In the genomic region with DNA sequence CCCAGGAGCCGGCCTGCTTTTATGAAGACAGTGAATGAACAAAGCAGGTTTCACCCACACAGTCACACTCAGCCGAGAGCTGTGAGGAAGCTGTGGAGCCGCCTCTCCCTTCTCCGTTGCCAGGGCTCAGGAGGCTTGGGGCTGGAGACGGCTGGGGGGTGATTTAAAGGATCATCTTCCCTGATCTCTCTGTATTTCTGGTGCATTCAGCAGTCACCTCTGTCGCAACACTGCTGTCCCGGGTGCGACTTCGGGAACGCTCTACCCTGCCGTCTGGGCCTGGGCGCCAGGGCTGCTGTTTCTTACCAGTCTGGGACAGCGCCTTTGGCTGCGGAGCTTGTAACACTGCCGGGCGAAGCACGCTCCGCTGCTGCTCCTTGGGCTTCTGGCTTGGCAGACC, we compare ENCODE assay signal across 20 cellular contexts. TPM values are rescaled to one million over a fixed set of nuclear protein-coding genes. Genes with fewer than 3 reads are reported as not detected.
DNase-seq lines count a peak whose midpoint lies in the region; ATAC-seq, FAIRE-seq and TF ChIP-seq lines count a peak whose summit lies in the region.
"Had no signal": no experiment of that assay in that cellular context is flagged by ENCODE, and none has a peak within 500 bp of the region (broad histone marks: within the 10 kb centered on the region; RNA-seq: fewer than 3 reads in every experiment).

No MANE protein-coding gene starts in this region.

- no peak overlapping the region for H3K23ac ChIP-seq in mesenchymal stem cell (ENCODE audit: low read length in 2 of 2)

- H3K4me1 ChIP-seq in HepG2 (ENCODE audit: insufficient read depth, low read length) = no peaks in the 10 kb centered on the region
- peaks cover 0 to 28% (median 14%) of the 10 kb centered on the region in 4 donors for H3K4me1 ChIP-seq in right lobe of liver
- H3K4me1 ChIP-seq in rectal smooth muscle tissue (ENCODE audit: control insufficient read depth, insufficient read depth, low read length) = peaks cover 31% of the 10 kb centered on the region
- peaks cover 30% of the 10 kb centered on the region for H3K4me1 ChIP-seq in upper lobe of right lung
- H3K4me1 ChIP-seq in mesenchymal stem cell (ENCODE audit: control insufficient read depth, insufficient read depth, low read depth, low read length) = peaks cover 17% of the 10 kb centered on the region
- H3K4me1 ChIP-seq: Caco-2, SJCRH30 had no signal

- H4K8ac ChIP-seq in mesenchymal stem cell (ENCODE audit: low read length) = no peak overlapping the region

- no peak overlapping the region for H2BK120ac ChIP-seq in mesenchymal stem cell (ENCODE audit: low read depth, low read length)

- H3K36me3 ChIP-seq in HepG2 (replicated peaks in 1 of 2; ENCODE audit: control insufficient read depth in 1 of 2, insufficient read depth in 2 of 2, low read length in 2 of 2) (peaks cover 57 to 89% of the 10 kb centered on the region in 2 experiments), right lobe of liver (peaks cover 0 to 47% (median 12%) of the 10 kb centered on the region in 4 donors), rectal smooth muscle tissue (ENCODE audit: control insufficient read depth, insufficient read depth, low read length) (peaks cover 24% of the 10 kb centered on the region), upper lobe of right lung (peaks cover 55% of the 10 kb centered on the region), mesenchymal stem cell (ENCODE audit: control insufficient read depth in 1 of 2, insufficient read depth in 2 of 2, low read depth in 1 of 2, low read length in 2 of 2) (peaks cover 69 to 82% of the 10 kb centered on the region in 2 experiments)

- H3K4me3 Mint-ChIP-seq in glutamatergic neuron (ENCODE audit: unreplicated experiment) = no peak overlapping the region
- H3K4me3 Mint-ChIP-seq: CD4-positive, alpha-beta T cell; H9 had no signal

- POLR2A ChIA-PET in HepG2 (lab: Yijun Ruan, JAX) = no interaction called here

- H3K9ac ChIP-seq in HepG2 (ENCODE audit: insufficient read depth, low read depth, low read length) = no peak overlapping the region
- no peak overlapping the region for H3K9ac ChIP-seq in rectal smooth muscle tissue (ENCODE audit: low read length)
- no peak overlapping the region for H3K9ac ChIP-seq in mesenchymal stem cell (ENCODE audit: low read length)

- H3K79me1 ChIP-seq in mesenchymal stem cell (replicated peaks; ENCODE audit: low read length, poor library complexity, severe bottlenecking) = peaks cover 56% of the 10 kb centered on the region

- no peak overlapping the region for H2AK5ac ChIP-seq in mesenchymal stem cell (ENCODE audit: low read length, severe bottlenecking)

- H3K14ac ChIP-seq in mesenchymal stem cell (ENCODE audit: low read length in 2 of 2) = no peak overlapping the region

- CTCF ChIA-PET in HepG2 (lab: Yijun Ruan, JAX; ENCODE audit: low intra/inter-chr PET ratio, low total read pairs) = no interaction called here

- no peak for TF ChIP-seq CTCF in HepG2 (CRISPR knock-in tag; IDR thresholded peaks at IDR 0.05)
- no peak for TF ChIP-seq CTCF in right lobe of liver (IDR thresholded peaks at IDR 0.05)
- TF ChIP-seq CTCF in upper lobe of right lung (IDR thresholded peaks at IDR 0.05) = no peak
- no peak for TF ChIP-seq CTCF in glutamatergic neuron (IDR thresholded peaks at IDR 0.05; ENCODE audit: partially characterized antibody, unreplicated experiment)

- in situ Hi-C loops in HepG2 (cut with HindIII; ENCODE audit: extremely low pct_ligation_motif_present, low pct_unique_long_range_greater_than_20kb) = no loop called here

- DNase-seq in HepG2 (ENCODE audit: low spot score) = no peak
- DNase-seq in right lobe of liver = no peak
- peak; percentile 80 for DNase-seq in left kidney (ENCODE audit: low read depth, low spot score)
- no peak for DNase-seq in upper lobe of right lung
- no peak for DNase-seq in mesenchymal stem cell
- no peak for DNase-seq in glutamatergic neuron
- DNase-seq: Caco-2; CD4-positive, alpha-beta T cell; DMS153; GDM1; H9; KG1; NCI-H1105 treated with DMSO at 0.1 percent for 48 hours; NCI-H1694 treated with DMSO at 0.1 percent for 48 hours; PC-9; SJCRH30 had no signal

- H3K18ac ChIP-seq in mesenchymal stem cell (ENCODE audit: low read depth in 1 of 2, low read length in 2 of 2) = no peak overlapping the region

- WGBS in HepG2 (ENCODE audit: low lambda C conversion rate) = 99% methylated on average over 16 of the region's 18 CpGs
- 100% methylated on average over 5 of the region's 18 CpGs for WGBS in right lobe of liver (ENCODE audit: insufficient coverage, low coverage, low lambda C conversion rate, missing lambda C conversion rate)
- WGBS in mesenchymal stem cell = 99% methylated on average over 18 of the region's 18 CpGs

- H3K27me3 ChIP-seq in HepG2 (ENCODE audit: control insufficient read depth in 1 of 2, insufficient read depth in 2 of 2, low read length in 2 of 2) (no peaks in the 10 kb centered on the region), right lobe of liver (no peaks in the 10 kb centered on the region), rectal smooth muscle tissue (ENCODE audit: control insufficient read depth, insufficient read depth, low read length) (no peaks in the 10 kb centered on the region), upper lobe of right lung (no peaks in the 10 kb centered on the region), mesenchymal stem cell (ENCODE audit: control insufficient read depth in 1 of 2, insufficient read depth in 1 of 2, low read length in 2 of 2) (no peaks in the 10 kb centered on the region)
- H3K27me3 ChIP-seq: SJCRH30 had no signal

- intact Hi-C loops in HepG2 (cut with micrococcal nuclease; ENCODE audit: unreplicated experiment) = no loop called here
- intact Hi-C loops in right lobe of liver (cut with DNase I) = no loop called here
- intact Hi-C loops in upper lobe of right lung (cut with DNase I) = no loop called here

- H2BK5ac ChIP-seq in mesenchymal stem cell (ENCODE audit: low read depth, low read length, poor library complexity, severe bottlenecking) = no peak overlapping the region

- ATAC-seq in HepG2 (no peak), right lobe of liver (no peak), upper lobe of right lung (peak; percentile 7), HG03135 (IDR thresholded peaks at IDR 0.05; ENCODE audit: unreplicated experiment) (no peak)

- H3K27ac Mint-ChIP-seq in glutamatergic neuron (ENCODE audit: unreplicated experiment) = no peak overlapping the region
- H3K27ac Mint-ChIP-seq: CD4-positive, alpha-beta T cell; H9 had no signal

- BruUV-seq in HepG2 (replicated peaks; lab: Mats Ljungman, UMichigan) = no TSS peak

- H3K9me3 ChIP-seq in HepG2 (ENCODE audit: low read length) (no peaks in the 10 kb centered on the region), right lobe of liver (no peaks in the 10 kb centered on the region), upper lobe of right lung (no peaks in the 10 kb centered on the region), mesenchymal stem cell (ENCODE audit: control insufficient read depth, low read length) (no peaks in the 10 kb centered on the region)
- H3K9me3 ChIP-seq: Caco-2, SJCRH30 had no signal

- H3K4me2 ChIP-seq in HepG2 (ENCODE audit: low read depth, low read length) (no peak overlapping the region), mesenchymal stem cell (ENCODE audit: low read length, poor library complexity, severe bottlenecking) (no peak overlapping the region)
- H3K4me2 ChIP-seq: PC-9 had no signal

- no peak overlapping the region for H3K27ac ChIP-seq in HepG2 (ENCODE audit: extremely low read length, insufficient read depth, low read length)
- H3K27ac ChIP-seq in right lobe of liver = no peak overlapping the region
- H3K27ac ChIP-seq in rectal smooth muscle tissue (ENCODE audit: low read depth, low read length) = peak overlapping the region; percentile 59
- no peak overlapping the region for H3K27ac ChIP-seq in upper lobe of right lung
- H3K27ac ChIP-seq in mesenchymal stem cell (ENCODE audit: low read length, poor library complexity, severe bottlenecking) = no peak overlapping the region
- H3K27ac ChIP-seq: PC-9, RWPE1, SJCRH30 had no signal

- peaks cover 24% of the 10 kb centered on the region for H3K79me2 ChIP-seq in HepG2 (ENCODE audit: insufficient read depth, low read length)

- no peak overlapping the region for H2AFZ ChIP-seq in HepG2 (ENCODE audit: low read length)
- no peak overlapping the region for H2AFZ ChIP-seq in mesenchymal stem cell (ENCODE audit: low read depth, low read length)
- H2AFZ ChIP-seq: PC-9 had no signal

- no peak overlapping the region for H2BK15ac ChIP-seq in mesenchymal stem cell (ENCODE audit: low read depth, poor library complexity, severe bottlenecking)

- H3K27me3 Mint-ChIP-seq in glutamatergic neuron (ENCODE audit: unreplicated experiment) = peaks cover 2% of the 10 kb centered on the region
- H3K27me3 Mint-ChIP-seq: CD4-positive, alpha-beta T cell had no signal

- TF ChIP-seq RAD21 in HepG2 (CRISPR knock-in tag; IDR thresholded peaks at IDR 0.05) = no peak

- H2BK12ac ChIP-seq in mesenchymal stem cell (ENCODE audit: low read length in 2 of 2) = no peak overlapping the region

- no peak for TF ChIP-seq EP300 in HepG2 (IDR thresholded peaks at IDR 0.05; ENCODE audit: low read depth in 2 of 2, low read length in 2 of 2)
- no peak for TF ChIP-seq EP300 in HepG2 (CRISPR knock-in tag; IDR thresholded peaks at IDR 0.05; ENCODE audit: borderline replicate concordance)

- peaks cover 29% of the 10 kb centered on the region; the same call in 1 of the 2 replicates for H4K20me1 ChIP-seq in HepG2 (ENCODE audit: insufficient read depth, low read length)

- TF ChIP-seq POLR2A in HepG2 (IDR thresholded peaks at IDR 0.05; ENCODE audit: insufficient read depth in 1 of 2, low read depth in 2 of 2, low read length in 2 of 2) (no peak), right lobe of liver (IDR thresholded peaks at IDR 0.05) (no peak)

- FAIRE-seq in HepG2 (lab: Jason Lieb, UNC) = no peak
- FAIRE-seq: A204.1 had no signal

- no peaks in the 10 kb centered on the region for H3K36me3 Mint-ChIP-seq in glutamatergic neuron (ENCODE audit: unreplicated experiment)

- H4K91ac ChIP-seq in mesenchymal stem cell (ENCODE audit: low read length) = no peak overlapping the region

- H3K9me3 Mint-ChIP-seq in glutamatergic neuron (ENCODE audit: unreplicated experiment) = no peaks in the 10 kb centered on the region
- H3K9me3 Mint-ChIP-seq: CD4-positive, alpha-beta T cell; H9 had no signal

- H3K4me1 Mint-ChIP-seq in glutamatergic neuron (ENCODE audit: low read depth, unreplicated experiment) = peaks cover 40% of the 10 kb centered on the region

- no peak overlapping the region for H3K4me3 ChIP-seq in HepG2 (replicated peaks in 1 of 3; ENCODE audit: insufficient read depth in 1 of 3, low read depth in 2 of 3, low read length in 3 of 3)
- H3K4me3 ChIP-seq in right lobe of liver = no peak overlapping the region
- H3K4me3 ChIP-seq in rectal smooth muscle tissue (ENCODE audit: low read length) = no peak overlapping the region
- no peak overlapping the region for H3K4me3 ChIP-seq in upper lobe of right lung
- H3K4me3 ChIP-seq in mesenchymal stem cell (ENCODE audit: insufficient read depth in 1 of 2, low read depth in 1 of 2, low read length in 2 of 2) = no peak overlapping the region
- H3K4me3 ChIP-seq: PC-9, SJCRH30 had no signal

- no peak overlapping the region for H3K4ac ChIP-seq in mesenchymal stem cell (ENCODE audit: low read depth in 1 of 2, low read length in 2 of 2)

RNA-seq across cellular contexts. Expression of a gene that starts 18.1 kb away (rescaled TPM):
- total RNA-seq in HepG2 (2016; rRNA removed; fragmentation: Illumina TruSeq; extraction: Trizol) = 1.7 and 3.1 TPM in 2 replicates
- total RNA-seq in HepG2 (2016; cell fraction: cytosol; rRNA removed; fragmentation: Illumina TruSeq; extraction: Trizol; ENCODE audit: low read depth) = 0.40 and 0.53 TPM in 2 replicates
- 1.1 and 3.0 TPM in 2 replicates for total RNA-seq in HepG2 (2016; cell fraction: insoluble cytoplasmic fraction; rRNA removed; fragmentation: Illumina TruSeq; extraction: Trizol)
- 1.2 and 1.4 TPM in 2 replicates for total RNA-seq in HepG2 (2016; cell fraction: membrane; rRNA removed; fragmentation: Illumina TruSeq; extraction: Trizol)
- 2.6 and 2.9 TPM in 2 replicates for total RNA-seq in HepG2 (2016; cell fraction: nucleus; rRNA removed; fragmentation: Illumina TruSeq; extraction: Trizol)
- 3.1 and 4.5 TPM in 2 replicates for polyA plus RNA-seq in HepG2 (2011; rRNA removed)
- 2.9 and 3.5 TPM in 2 replicates for polyA plus RNA-seq in HepG2 (2011; cell fraction: cytosol; rRNA removed)
- polyA plus RNA-seq in HepG2 (2011; cell fraction: nucleus; rRNA removed) = 19.5 and 22.9 TPM in 2 replicates
- polyA plus RNA-seq in HepG2 (2012) = 1.8 and 1.9 TPM in 2 replicates
- 0.40 and 0.43 TPM in 2 replicates for polyA plus RNA-seq in HepG2 (2016; cell fraction: cytosol; fragmentation: Illumina TruSeq; extraction: Trizol; ENCODE audit: low read depth)
- 1.1 and 1.4 TPM in 2 replicates for polyA plus RNA-seq in HepG2 (2016; cell fraction: insoluble cytoplasmic fraction; fragmentation: Illumina TruSeq; extraction: Trizol; ENCODE audit: low read depth)
- 0.61 and 0.87 TPM in 2 replicates for polyA plus RNA-seq in HepG2 (2016; cell fraction: membrane; fragmentation: Illumina TruSeq; extraction: Trizol; ENCODE audit: low read depth)
- 10.1 and 13.8 TPM in 2 replicates for polyA plus RNA-seq in HepG2 (2016; cell fraction: nucleus; fragmentation: Illumina TruSeq; extraction: Trizol; ENCODE audit: insufficient read depth, low read depth)
- polyA minus RNA-seq in HepG2 (2011; rRNA and poly(A)+ RNA removed; ENCODE audit: low replicate concordance) = 0.28 and 3.1 TPM in 2 replicates
- 0.40 and 1.1 TPM in 2 replicates for polyA minus RNA-seq in HepG2 (2011; cell fraction: cytosol; rRNA and poly(A)+ RNA removed)
- polyA minus RNA-seq in HepG2 (2011; cell fraction: nucleus; rRNA and poly(A)+ RNA removed) = 3.0 and 3.1 TPM in 2 replicates
- total RNA-seq in right lobe of liver = 1 to 10 TPM; 1.1 to 7.9 (median 5.0) TPM
- total RNA-seq in upper lobe of right lung = 12.5 TPM
- polyA plus RNA-seq in mesenchymal stem cell (2013, experiment 1 of 2) = 2.4 TPM
- 2.3 TPM for polyA plus RNA-seq in mesenchymal stem cell (2013, experiment 2 of 2)
- 9.9 TPM for total RNA-seq in glutamatergic neuron (ENCODE audit: unreplicated experiment)

RNA-seq across cellular contexts. Expression of a gene that starts 27.5 kb away (rescaled TPM):
- total RNA-seq in HepG2 (2016; rRNA removed; fragmentation: Illumina TruSeq; extraction: Trizol) (1.2 and 2.4 TPM in 2 replicates), right lobe of liver (1 to 10 TPM; 1.7 to 3.9 (median 2.8) TPM), upper lobe of right lung (6.8 TPM), glutamatergic neuron (ENCODE audit: unreplicated experiment) (7.5 TPM)
- total RNA-seq in HepG2 (2016; cell fraction: cytosol; rRNA removed; fragmentation: Illumina TruSeq; extraction: Trizol; ENCODE audit: low read depth) = 1.2 and 2.0 TPM in 2 replicates
- 1.1 and 2.6 TPM in 2 replicates for total RNA-seq in HepG2 (2016; cell fraction: insoluble cytoplasmic fraction; rRNA removed; fragmentation: Illumina TruSeq; extraction: Trizol)
- 1.6 and 2.0 TPM in 2 replicates for total RNA-seq in HepG2 (2016; cell fraction: membrane; rRNA removed; fragmentation: Illumina TruSeq; extraction: Trizol)
- 2.4 and 2.8 TPM in 2 replicates for total RNA-seq in HepG2 (2016; cell fraction: nucleus; rRNA removed; fragmentation: Illumina TruSeq; extraction: Trizol)
- polyA plus RNA-seq in HepG2 (2011; rRNA removed) = 2.4 and 3.1 TPM in 2 replicates
- 1.3 and 1.9 TPM in 2 replicates for polyA plus RNA-seq in HepG2 (2011; cell fraction: cytosol; rRNA removed)
- polyA plus RNA-seq in HepG2 (2011; cell fraction: nucleus; rRNA removed) = 12.9 and 13.7 TPM in 2 replicates
- 0.61 and 1.0 TPM in 2 replicates for polyA plus RNA-seq in HepG2 (2012)
- polyA plus RNA-seq in HepG2 (2016; cell fraction: cytosol; fragmentation: Illumina TruSeq; extraction: Trizol; ENCODE audit: low read depth) = 0.49 and 0.65 TPM in 2 replicates
- polyA plus RNA-seq in HepG2 (2016; cell fraction: insoluble cytoplasmic fraction; fragmentation: Illumina TruSeq; extraction: Trizol; ENCODE audit: low read depth) = 0.78 and 1.4 TPM in 2 replicates
- 0.82 and 0.91 TPM in 2 replicates for polyA plus RNA-seq in HepG2 (2016; cell fraction: membrane; fragmentation: Illumina TruSeq; extraction: Trizol; ENCODE audit: low read depth)
- polyA plus RNA-seq in HepG2 (2016; cell fraction: nucleus; fragmentation: Illumina TruSeq; extraction: Trizol; ENCODE audit: insufficient read depth, low read depth) = 4.8 and 5.0 TPM in 2 replicates
- 0.33 and 2.8 TPM in 2 replicates for polyA minus RNA-seq in HepG2 (2011; rRNA and poly(A)+ RNA removed; ENCODE audit: low replicate concordance)
- 0.59 and 1.2 TPM in 2 replicates for polyA minus RNA-seq in HepG2 (2011; cell fraction: cytosol; rRNA and poly(A)+ RNA removed)
- polyA minus RNA-seq in HepG2 (2011; cell fraction: nucleus; rRNA and poly(A)+ RNA removed) = 3.7 and 4.2 TPM in 2 replicates
- 3.1 TPM for polyA plus RNA-seq in mesenchymal stem cell (2013, experiment 1 of 2)
- polyA plus RNA-seq in mesenchymal stem cell (2013, experiment 2 of 2) = 2.4 TPM

RNA-seq across cellular contexts. Expression of a gene that starts 28.6 kb away (rescaled TPM):
- 378 and 396 TPM in 2 replicates for total RNA-seq in HepG2 (2016; rRNA removed; fragmentation: Illumina TruSeq; extraction: Trizol)
- total RNA-seq in HepG2 (2016; cell fraction: cytosol; rRNA removed; fragmentation: Illumina TruSeq; extraction: Trizol; ENCODE audit: low read depth) = 206 and 277 TPM in 2 replicates
- 384 and 456 TPM in 2 replicates for total RNA-seq in HepG2 (2016; cell fraction: insoluble cytoplasmic fraction; rRNA removed; fragmentation: Illumina TruSeq; extraction: Trizol)
- 192 and 280 TPM in 2 replicates for total RNA-seq in HepG2 (2016; cell fraction: membrane; rRNA removed; fragmentation: Illumina TruSeq; extraction: Trizol)
- total RNA-seq in HepG2 (2016; cell fraction: nucleus; rRNA removed; fragmentation: Illumina TruSeq; extraction: Trizol) = 124 and 130 TPM in 2 replicates
- polyA plus RNA-seq in HepG2 (2011; rRNA removed) = 286 and 302 TPM in 2 replicates
- polyA plus RNA-seq in HepG2 (2011; cell fraction: cytosol; rRNA removed) = 407 and 879 TPM in 2 replicates
- polyA plus RNA-seq in HepG2 (2011; cell fraction: nucleus; rRNA removed) = 341 and 384 TPM in 2 replicates
- polyA plus RNA-seq in HepG2 (2012) = 182 and 188 TPM in 2 replicates
- 245 and 314 TPM in 2 replicates for polyA plus RNA-seq in HepG2 (2016; cell fraction: cytosol; fragmentation: Illumina TruSeq; extraction: Trizol; ENCODE audit: low read depth)
- polyA plus RNA-seq in HepG2 (2016; cell fraction: insoluble cytoplasmic fraction; fragmentation: Illumina TruSeq; extraction: Trizol; ENCODE audit: low read depth) = 420 and 459 TPM in 2 replicates
- 204 and 246 TPM in 2 replicates for polyA plus RNA-seq in HepG2 (2016; cell fraction: membrane; fragmentation: Illumina TruSeq; extraction: Trizol; ENCODE audit: low read depth)
- polyA plus RNA-seq in HepG2 (2016; cell fraction: nucleus; fragmentation: Illumina TruSeq; extraction: Trizol; ENCODE audit: insufficient read depth, low read depth) = 232 and 235 TPM in 2 replicates
- 32.1 and 88.3 TPM in 2 replicates for polyA minus RNA-seq in HepG2 (2011; rRNA and poly(A)+ RNA removed; ENCODE audit: low replicate concordance)
- polyA minus RNA-seq in HepG2 (2011; cell fraction: cytosol; rRNA and poly(A)+ RNA removed) = 38.6 and 41.0 TPM in 2 replicates
- 16.5 and 21.2 TPM in 2 replicates for polyA minus RNA-seq in HepG2 (2011; cell fraction: nucleus; rRNA and poly(A)+ RNA removed)
- total RNA-seq in right lobe of liver = 100 to 1,000 TPM; 108 to 161 (median 157) TPM
- 134 TPM for total RNA-seq in upper lobe of right lung
- polyA plus RNA-seq in mesenchymal stem cell (2013, experiment 1 of 2) = 338 TPM
- polyA plus RNA-seq in mesenchymal stem cell (2013, experiment 2 of 2) = 347 TPM
- 193 TPM for total RNA-seq in glutamatergic neuron (ENCODE audit: unreplicated experiment)

RNA-seq across cellular contexts. Expression of a gene that starts 45.8 kb away (rescaled TPM):
- total RNA-seq in HepG2 (2016; rRNA removed; fragmentation: Illumina TruSeq; extraction: Trizol) (37.2 and 39.5 TPM in 2 replicates), right lobe of liver (10 to 100 TPM; 21.7 to 49.5 (median 24.5) TPM), upper lobe of right lung (65.5 TPM), glutamatergic neuron (ENCODE audit: unreplicated experiment) (92.1 TPM)
- total RNA-seq in HepG2 (2016; cell fraction: cytosol; rRNA removed; fragmentation: Illumina TruSeq; extraction: Trizol; ENCODE audit: low read depth) = 15.1 and 18.2 TPM in 2 replicates
- 27.1 and 40.8 TPM in 2 replicates for total RNA-seq in HepG2 (2016; cell fraction: insoluble cytoplasmic fraction; rRNA removed; fragmentation: Illumina TruSeq; extraction: Trizol)
- 19.4 and 20.4 TPM in 2 replicates for total RNA-seq in HepG2 (2016; cell fraction: membrane; rRNA removed; fragmentation: Illumina TruSeq; extraction: Trizol)
- total RNA-seq in HepG2 (2016; cell fraction: nucleus; rRNA removed; fragmentation: Illumina TruSeq; extraction: Trizol) = 47.7 and 56.8 TPM in 2 replicates
- 149 and 151 TPM in 2 replicates for polyA plus RNA-seq in HepG2 (2011; rRNA removed)
- polyA plus RNA-seq in HepG2 (2011; cell fraction: cytosol; rRNA removed) = 91.7 and 149 TPM in 2 replicates
- polyA plus RNA-seq in HepG2 (2011; cell fraction: nucleus; rRNA removed) = 233 and 293 TPM in 2 replicates
- polyA plus RNA-seq in HepG2 (2012) = 62.1 and 64.6 TPM in 2 replicates
- polyA plus RNA-seq in HepG2 (2016; cell fraction: cytosol; fragmentation: Illumina TruSeq; extraction: Trizol; ENCODE audit: low read depth) = 10.3 and 11.7 TPM in 2 replicates
- 53.5 and 62.0 TPM in 2 replicates for polyA plus RNA-seq in HepG2 (2016; cell fraction: insoluble cytoplasmic fraction; fragmentation: Illumina TruSeq; extraction: Trizol; ENCODE audit: low read depth)
- polyA plus RNA-seq in HepG2 (2016; cell fraction: membrane; fragmentation: Illumina TruSeq; extraction: Trizol; ENCODE audit: low read depth) = 18.2 and 24.3 TPM in 2 replicates
- polyA plus RNA-seq in HepG2 (2016; cell fraction: nucleus; fragmentation: Illumina TruSeq; extraction: Trizol; ENCODE audit: insufficient read depth, low read depth) = 127 and 170 TPM in 2 replicates
- 43.2 and 193 TPM in 2 replicates for polyA minus RNA-seq in HepG2 (2011; rRNA and poly(A)+ RNA removed; ENCODE audit: low replicate concordance)
- 76.9 and 86.6 TPM in 2 replicates for polyA minus RNA-seq in HepG2 (2011; cell fraction: cytosol; rRNA and poly(A)+ RNA removed)
- polyA minus RNA-seq in HepG2 (2011; cell fraction: nucleus; rRNA and poly(A)+ RNA removed) = 74.3 and 80.3 TPM in 2 replicates
- polyA plus RNA-seq in mesenchymal stem cell (2013, experiment 1 of 2) = 80.2 TPM
- 75.1 TPM for polyA plus RNA-seq in mesenchymal stem cell (2013, experiment 2 of 2)
